Comparison of ENCODE assay signal across 8 cellular contexts in the genomic region with DNA sequence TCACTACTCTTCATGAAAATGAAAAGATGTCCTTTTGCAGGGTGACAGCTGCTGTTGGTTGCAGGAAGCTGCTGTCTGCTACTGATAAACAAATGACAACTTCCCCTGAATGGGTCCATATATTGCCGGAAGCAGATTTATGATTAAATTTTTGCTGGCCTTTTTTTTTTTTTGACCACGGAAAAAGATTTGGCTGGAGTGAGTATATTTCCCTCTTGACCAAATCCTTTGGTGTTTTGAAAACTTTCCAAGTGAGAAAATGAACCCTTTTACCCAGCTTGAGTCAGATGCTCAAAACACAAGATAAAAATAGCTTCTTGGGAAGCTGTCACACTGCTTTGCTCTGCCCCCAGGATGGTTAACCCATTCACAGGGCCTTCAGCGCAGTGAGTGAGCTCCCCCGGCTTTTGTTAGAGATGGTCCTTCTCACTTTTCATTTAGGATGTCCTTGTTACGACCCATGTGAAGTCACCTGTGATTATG.
DNase-seq lines count a peak whose midpoint lies in the region; ATAC-seq, FAIRE-seq and TF ChIP-seq lines count a peak whose summit lies in the region.

No MANE protein-coding gene starts in this region.

- 70 to 72% methylated on average over 5 of the region's 5 CpGs for WGBS in pancreas, 2 donors

- DNase-seq in GM04503 (ENCODE audit: low read depth) (peak; percentile 49), cerebellum (ENCODE audit: low spot score) (peak; percentile 22), pancreas (no peak), H7 (no peak)
- no peak for DNase-seq in NK-92 treated with Interleukin-12 subunit alpha and Interleukin-12 subunit beta, amount 100 ng/mL, for 24 hours (lab: John Stamatoyannopoulos, UW)
- no peak for DNase-seq in stimulated activated CD4-positive, alpha-beta T cell treated with anti-CD3 and anti-CD28 coated beads, Interleukin-4, amount 100 ng/mL, for 1 hour
- DNase-seq in activated CD4-positive, CD25-positive, alpha-beta regulatory T cell (lab: John Stamatoyannopoulos, UW): no peak

- H3K36me3 ChIP-seq in pancreas (no peaks in the 10 kb centered on the region), H7 (replicated peaks; ENCODE audit: control insufficient read depth, insufficient read depth, low read length) (no peaks in the 10 kb centered on the region)

- H3K27me3 ChIP-seq in pancreas (no peaks in the 10 kb centered on the region), H7 (ENCODE audit: control insufficient read depth, insufficient read depth, low read length) (no peaks in the 10 kb centered on the region)

- H3K4me3 ChIP-seq in pancreas (no peak overlapping the region), H7 (ENCODE audit: insufficient read depth, low read depth, low read length) (no peak overlapping the region)

- H3K9me3 ChIP-seq in pancreas: no peaks in the 10 kb centered on the region

- peak; percentile 63 for ATAC-seq in HG03064 (IDR thresholded peaks at IDR 0.05; ENCODE audit: low read depth, unreplicated experiment)
- ATAC-seq in pancreas: peak in 3 of 4 donors; percentile 11 to 32 (median 30)

- intact Hi-C loops in pancreas (cut with DNase I): no loop called here

- no peaks in the 10 kb centered on the region for H3K4me1 ChIP-seq in pancreas

- no peak for TF ChIP-seq CTCF in pancreas (IDR thresholded peaks at IDR 0.05)

- no peak for FAIRE-seq in pancreas (lab: Jason Lieb, UNC)

- H3K27ac ChIP-seq in pancreas: no peak overlapping the region

Comparison
In these comparisons a context has a peak if more than half of its experiments do, and no peak if none do; other contexts are left out.
1. DNase-seq: peak in GM04503 (single experiment) and cerebellum (single experiment); none in pancreas (0 of 6), NK-92 treated with Interleukin-12 subunit alpha and Interleukin-12 subunit beta, amount 100 ng/mL, for 24 hours (single experiment), stimulated activated CD4-positive, alpha-beta T cell treated with anti-CD3 and anti-CD28 coated beads, Interleukin-4, amount 100 ng/mL, for 1 hour (single experiment), H7 (single experiment) and activated CD4-positive, CD25-positive, alpha-beta regulatory T cell (0 of 4).